ENCODE assay signal across 8 cellular contexts in the genomic region with DNA sequence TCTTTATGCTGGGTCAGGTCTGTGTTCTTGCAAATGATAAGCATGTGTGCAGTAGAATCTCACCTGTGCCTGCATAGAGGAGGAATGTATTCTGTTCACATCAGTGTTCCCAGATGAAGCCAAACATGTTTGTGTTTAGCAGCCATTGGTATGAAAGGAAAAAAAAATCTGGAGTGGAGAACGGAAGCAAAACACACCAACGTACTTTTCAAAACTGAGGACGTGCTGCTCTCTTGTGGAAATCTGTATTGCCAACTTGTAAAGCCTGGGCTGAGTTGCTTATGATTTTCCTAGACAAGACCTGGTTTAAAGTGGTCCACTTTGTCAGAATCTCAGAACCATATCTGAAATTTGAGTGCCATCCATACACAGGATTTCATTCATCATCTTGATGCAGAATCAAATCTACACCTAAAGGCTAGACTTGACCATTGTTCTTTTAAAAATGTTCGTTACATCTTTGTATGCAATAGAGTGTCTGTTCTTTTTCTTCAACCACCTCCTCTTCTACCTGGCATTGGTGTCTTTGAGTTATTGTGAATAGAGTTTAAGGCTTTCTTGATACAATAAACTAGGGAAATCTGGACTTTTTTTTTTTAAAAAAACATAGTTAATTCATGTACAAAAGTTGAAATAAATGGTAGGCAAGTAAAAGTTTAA.
DNase-seq lines count a peak whose midpoint lies in the region; ATAC-seq, FAIRE-seq and TF ChIP-seq lines count a peak whose summit lies in the region.

No MANE protein-coding gene starts in this region.

- H3K27ac ChIP-seq in CD4-positive, alpha-beta T cell (ENCODE audit: low read depth, low read length): no peak overlapping the region

- intact Hi-C loops in CD4-positive, alpha-beta T cell (cut with DNase I, micrococcal nuclease): no loop called here

- POLR2A ChIA-PET in CD4-positive, alpha-beta T cell (lab: Charles Lee): no interaction called here

- TF ChIP-seq CTCF in GM12865 (IDR thresholded peaks at IDR 0.05; ENCODE audit: insufficient read depth, low read depth, low read length, missing control alignments): peak; percentile 45
- TF ChIP-seq CTCF in CD4-positive, alpha-beta T cell (IDR thresholded peaks at IDR 0.05): no peak

- H3K27ac Mint-ChIP-seq in CD4-positive, alpha-beta T cell: no peak overlapping the region

- peaks cover 22% of the 10 kb centered on the region for H3K27me3 Mint-ChIP-seq in CD4-positive, alpha-beta T cell

- ATAC-seq in CD4-positive, alpha-beta T cell (ENCODE audit: poor library complexity): no peak
- ATAC-seq in HG03571 (IDR thresholded peaks at IDR 0.05; ENCODE audit: unreplicated experiment): no peak
- no peak for ATAC-seq in GM19035 (IDR thresholded peaks at IDR 0.05; ENCODE audit: unreplicated experiment)

- no peak overlapping the region for H3K4me3 Mint-ChIP-seq in CD4-positive, alpha-beta T cell

- H3K4me3 ChIP-seq in GM12865 (ENCODE audit: low read depth, low read length): no peak overlapping the region

- CTCF ChIA-PET in CD4-positive, alpha-beta T cell (lab: Charles Lee): no interaction called here

- H3K9me3 Mint-ChIP-seq in CD4-positive, alpha-beta T cell: no peaks in the 10 kb centered on the region

- peaks cover 5% of the 10 kb centered on the region for H3K27me3 ChIP-seq in CD4-positive, alpha-beta T cell (ENCODE audit: control insufficient read depth, insufficient read depth, low read length)

- peaks cover 5% of the 10 kb centered on the region for H3K4me1 Mint-ChIP-seq in CD4-positive, alpha-beta T cell (ENCODE audit: low read depth)

- FAIRE-seq in islet of Langerhans (lab: Jason Lieb, UNC): peak; percentile 81

- H3K36me3 Mint-ChIP-seq in CD4-positive, alpha-beta T cell (ENCODE audit: low read depth): no peaks in the 10 kb centered on the region

- DNase-seq in GM12865 (ENCODE audit: low read depth): peak; percentile 48
- peak; percentile 67 for DNase-seq in NCI-H1105 (lab: John Stamatoyannopoulos, UW)
- DNase-seq in SW480 (ENCODE audit: low spot score): peak; percentile 44
- no peak for DNase-seq in stimulated activated CD8-positive, alpha-beta memory T cell treated with anti-CD3 and anti-CD28 coated beads, Interleukin-4, amount 100 ng/mL, for 48 hours
- DNase-seq in CD4-positive, alpha-beta T cell: no peak

- no peaks in the 10 kb centered on the region for H3K9me3 ChIP-seq in CD4-positive, alpha-beta T cell (ENCODE audit: control insufficient read depth, low read length)

Comparison
In these comparisons a context has a peak if more than half of its experiments do, and no peak if none do; other contexts are left out.
1. DNase-seq: peak in GM12865 (single experiment), NCI-H1105 (single experiment) and SW480 (single experiment); none in stimulated activated CD8-positive, alpha-beta memory T cell treated with anti-CD3 and anti-CD28 coated beads, Interleukin-4, amount 100 ng/mL, for 48 hours (single experiment) and CD4-positive, alpha-beta T cell (0 of 10).